Comparison of ENCODE assay signal across 8 cellular contexts in the genomic region with DNA sequence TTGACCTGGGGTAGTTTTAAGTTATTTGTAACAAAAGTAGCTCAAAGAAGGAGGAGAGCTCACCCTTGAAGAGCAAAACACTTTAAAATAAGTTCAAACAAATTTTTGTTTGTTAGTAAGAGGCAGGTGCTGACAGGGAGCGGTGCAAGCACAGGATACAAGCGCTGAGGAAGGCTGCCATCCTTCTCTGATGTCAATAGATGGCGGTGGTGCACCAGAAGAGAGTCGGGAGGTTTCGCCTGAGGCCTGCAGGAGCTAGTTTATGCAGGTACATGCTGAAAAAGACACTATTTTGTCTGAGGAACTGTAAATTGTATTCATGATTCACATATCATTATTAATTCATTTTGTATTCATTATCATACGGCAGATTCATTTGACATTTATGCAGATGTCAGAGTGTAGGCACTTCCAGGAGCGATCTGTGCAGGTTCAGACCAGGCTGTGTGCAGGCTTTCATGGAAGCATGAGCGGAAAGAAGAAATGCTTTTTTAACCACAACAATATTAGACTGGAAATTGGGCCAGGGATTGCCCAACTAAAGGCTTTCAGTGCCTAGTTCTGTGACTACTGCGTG.
DNase-seq lines count a peak whose midpoint lies in the region; ATAC-seq, FAIRE-seq and TF ChIP-seq lines count a peak whose summit lies in the region.

No MANE protein-coding gene starts in this region.

- SMC1A ChIA-PET in GM12878 (lab: Charles Lee; ENCODE audit: uncharacterized antibody, unreplicated experiment): interaction anchor here (0.6 to 2.6 kb wide), 20 partner anchors 10 to 798 kb away, joined by 3 to 14 read pairs (median 4); no protein-coding TSS in a partner anchor

- no peak overlapping the region for H2AFZ ChIP-seq in GM12878 (ENCODE audit: control insufficient read depth, low read depth, low read length)
- H2AFZ ChIP-seq in keratinocyte (ENCODE audit: control insufficient read depth, low read length): no peak overlapping the region

- in situ Hi-C loops in GM12878 (cut with MboI) (no loop called here), transverse colon (cut with MboI; ENCODE audit: low pct_ligation_motif_present in 1 of 4, low pct_unique_long_range_greater_than_20kb in 1 of 4, low sequenced_read_pairs in 3 of 4) (no loop called here)

- no peaks in the 10 kb centered on the region for H3K79me2 ChIP-seq in GM12878 (ENCODE audit: control insufficient read depth, insufficient read depth, low read length)
- no peaks in the 10 kb centered on the region for H3K79me2 ChIP-seq in keratinocyte (ENCODE audit: control insufficient read depth, insufficient read depth, low read length)

- TF ChIP-seq POLR2A in GM12878 (IDR thresholded peaks at IDR 0.05; ENCODE audit: low read depth, low read length) (no peak), transverse colon (IDR thresholded peaks at IDR 0.05) (no peak)

- TF ChIP-seq EP300 in GM12878 (IDR thresholded peaks at IDR 0.05; ENCODE audit: borderline replicate concordance in 1 of 2, control insufficient read depth in 1 of 2, low read depth in 2 of 2, low read length in 2 of 2): no peak
- TF ChIP-seq EP300 in transverse colon (IDR thresholded peaks at IDR 0.05; ENCODE audit: low read depth): no peak

- dilution Hi-C loops in keratinocyte (cut with MboI; ENCODE audit: extremely low pct_ligation_motif_present, low sequenced_read_pairs): no loop called here

- H3K4me3 ChIP-seq in GM12878 (no peak overlapping the region), keratinocyte (ENCODE audit: control insufficient read depth in 2 of 3, extremely low read depth in 1 of 3, insufficient read depth in 2 of 3, low read depth in 1 of 3, low read length in 3 of 3) (no peak overlapping the region), transverse colon (no peak overlapping the region)

- FAIRE-seq in GM12878 (lab: Jason Lieb, UNC) (no peak), keratinocyte (lab: Jason Lieb, UNC) (peak; percentile 48)

- H3K4me2 ChIP-seq in GM12878 (ENCODE audit: control insufficient read depth, insufficient read depth): no peak overlapping the region
- H3K4me2 ChIP-seq in keratinocyte (ENCODE audit: control insufficient read depth, extremely low read depth, insufficient read depth, low read depth, low read length): no peak overlapping the region

- no peaks in the 10 kb centered on the region for H3K4me1 ChIP-seq in GM12878 (ENCODE audit: control insufficient read depth, insufficient read depth, low read length)
- no peaks in the 10 kb centered on the region for H3K4me1 ChIP-seq in keratinocyte (ENCODE audit: control insufficient read depth, extremely low read depth, insufficient read depth, low read length)
- no peaks in the 10 kb centered on the region for H3K4me1 ChIP-seq in transverse colon

- no peaks in the 10 kb centered on the region for H3K9me1 ChIP-seq in keratinocyte (ENCODE audit: control insufficient read depth, extremely low read depth, insufficient read depth, low read length)

- TF ChIP-seq RAD21 in GM12878 (IDR thresholded peaks at IDR 0.05; ENCODE audit: insufficient read depth, low read depth, low read length): peak; percentile 75

- intact Hi-C loops in GM12878 (cut with micrococcal nuclease; ENCODE audit: unreplicated experiment) (loop anchor here (10.0 kb wide), 2 partner anchors 540 to 640 kb away; no protein-coding TSS in a partner anchor), transverse colon (cut with DNase I; ENCODE audit: low total_unique reads) (loop anchor here (10.0 kb wide), 1 partner anchor 1590 kb away; no protein-coding TSS in a partner anchor)

- no peaks in the 10 kb centered on the region for H3K36me3 ChIP-seq in GM12878 (ENCODE audit: control insufficient read depth in 2 of 2, insufficient read depth in 2 of 2, low read length in 1 of 2)
- H3K36me3 ChIP-seq in keratinocyte (ENCODE audit: control insufficient read depth in 2 of 2, extremely low read depth in 1 of 2, insufficient read depth in 2 of 2, low read length in 2 of 2): no peaks in the 10 kb centered on the region
- H3K36me3 ChIP-seq in transverse colon: no peaks in the 10 kb centered on the region

- H3K9me3 ChIP-seq in GM12878 (replicated peaks; ENCODE audit: control insufficient read depth, insufficient read depth, low read length) (no peaks in the 10 kb centered on the region), keratinocyte (ENCODE audit: control insufficient read depth, low read depth, low read length) (no peaks in the 10 kb centered on the region), transverse colon (no peaks in the 10 kb centered on the region)

- 28% methylated on average over 9 of the region's 9 CpGs for WGBS in GM12878 (ENCODE audit: insufficient coverage, insufficient replicate concordance, low lambda C conversion rate, missing lambda C conversion rate)
- WGBS in transverse colon (ENCODE audit: low coverage in 1 of 2), 2 donors: 47 to 67% methylated on average over 4 to 9 of the region's 9 CpGs

- DNase-seq in EL: peak; percentile 53
- DNase-seq in NCI-H526 treated with DMSO at 0.1 percent for 48 hours (lab: John Stamatoyannopoulos, UW): peak; percentile 27
- no peak for DNase-seq in GM12878 (ENCODE audit: low read depth, low spot score)
- peak; percentile 11 for DNase-seq in keratinocyte (ENCODE audit: low read depth, low spot score)
- DNase-seq in transverse colon: peak; percentile 13
- no peak for DNase-seq in cortex of kidney (lab: John Stamatoyannopoulos, UW)

- POLR2A ChIA-PET in GM12878 (lab: Charles Lee): no interaction called here

- H3K27me3 ChIP-seq in GM12878 (replicated peaks in 1 of 2; ENCODE audit: control insufficient read depth in 2 of 2, insufficient read depth in 2 of 2, low read length in 1 of 2) (no peaks in the 10 kb centered on the region), keratinocyte (ENCODE audit: control insufficient read depth, extremely low read depth, insufficient read depth, low read length) (no peaks in the 10 kb centered on the region), transverse colon (no peaks in the 10 kb centered on the region)

- H3K9ac ChIP-seq in GM12878 (ENCODE audit: control insufficient read depth, insufficient read depth, low read length): no peak overlapping the region
- H3K9ac ChIP-seq in keratinocyte (ENCODE audit: control insufficient read depth, extremely low read depth, insufficient read depth, low read length): no peak overlapping the region

- RAD21 ChIA-PET in GM12878 (lab: Charles Lee; ENCODE audit: unreplicated experiment): interaction anchor here (0.6 to 1.8 kb wide), 13 partner anchors 9 to 1320 kb away, joined by 3 to 16 read pairs (median 3); no protein-coding TSS in a partner anchor

- H4K20me1 ChIP-seq in GM12878 (ENCODE audit: control insufficient read depth, insufficient read depth) (no peaks in the 10 kb centered on the region), keratinocyte (ENCODE audit: control insufficient read depth, extremely low read depth, insufficient read depth, low read length) (no peaks in the 10 kb centered on the region)

- TF ChIP-seq CTCF in GM12878 (IDR thresholded peaks at IDR 0.05 in 2 of 3, conservative IDR thresholded peaks at IDR 0.05 in 1 of 3; ENCODE audit: control insufficient read depth in 2 of 3, extremely low read depth in 1 of 3, insufficient read depth in 1 of 3, low read depth in 3 of 3, low read length in 3 of 3) (peak; percentile 70 to 79 (median 70)), keratinocyte (optimal IDR thresholded peaks at IDR 0.05 in 1 of 3, IDR thresholded peaks at IDR 0.05 in 1 of 3, conservative IDR thresholded peaks at IDR 0.05 in 1 of 3; ENCODE audit: extremely low read depth in 1 of 3, insufficient read depth in 2 of 3, low read length in 3 of 3) (peak; percentile 83 to 89 (median 86)), transverse colon (IDR thresholded peaks at IDR 0.05) (peak; percentile 23 to 68 (median 52))

- H3K27ac ChIP-seq in GM12878 (ENCODE audit: control insufficient read depth, insufficient read depth) (no peak overlapping the region), keratinocyte (ENCODE audit: control insufficient read depth, insufficient read depth, low read length) (no peak overlapping the region), transverse colon (no peak overlapping the region)

- CTCF ChIA-PET in GM12878 (lab: Yijun Ruan, JAX): interaction anchor here (0.6 to 3.2 kb wide), 41 partner anchors 10 to 1629 kb away, joined by 3 to 30 read pairs (median 4); no protein-coding TSS in a partner anchor

- no TSS peak for BruUV-seq in GM12878 (replicated peaks; lab: Mats Ljungman, UMichigan)

- ATAC-seq in GM19467 (IDR thresholded peaks at IDR 0.05; ENCODE audit: unreplicated experiment): peak; percentile 94
- ATAC-seq in HG03442 (IDR thresholded peaks at IDR 0.05; ENCODE audit: unreplicated experiment): peak; percentile 97
- peak; percentile 98 for ATAC-seq in GM12878

TF ChIP-seq in GM12878, 131 proteins besides CTCF, POLR2A, EP300 and RAD21:
- TF ChIP-seq CHD2 (IDR thresholded peaks at IDR 0.05; ENCODE audit: borderline replicate concordance, low read depth, low read length): no peak
- TF ChIP-seq IRF3 (IDR thresholded peaks at IDR 0.05): no peak
- 0 out of 2 replicates have a peak, but pooled peaks have one; percentile 22 for TF ChIP-seq STAT1 (conservative IDR thresholded peaks at IDR 0.05)
- TF ChIP-seq FOXK2 (IDR thresholded peaks at IDR 0.05): no peak
- TF ChIP-seq SMC3 (IDR thresholded peaks at IDR 0.05; ENCODE audit: borderline replicate concordance, low read length): peak; percentile 60
- TF ChIP-seq, protein P1, sequence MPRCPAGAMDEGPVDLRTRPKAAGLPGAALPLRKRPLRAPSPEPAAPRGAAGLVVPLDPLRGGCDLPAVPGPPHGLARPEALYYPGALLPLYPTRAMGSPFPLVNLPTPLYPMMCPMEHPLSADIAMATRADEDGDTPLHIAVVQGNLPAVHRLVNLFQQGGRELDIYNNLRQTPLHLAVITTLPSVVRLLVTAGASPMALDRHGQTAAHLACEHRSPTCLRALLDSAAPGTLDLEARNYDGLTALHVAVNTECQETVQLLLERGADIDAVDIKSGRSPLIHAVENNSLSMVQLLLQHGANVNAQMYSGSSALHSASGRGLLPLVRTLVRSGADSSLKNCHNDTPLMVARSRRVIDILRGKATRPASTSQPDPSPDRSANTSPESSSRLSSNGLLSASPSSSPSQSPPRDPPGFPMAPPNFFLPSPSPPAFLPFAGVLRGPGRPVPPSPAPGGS (IDR thresholded peaks at IDR 0.05; ENCODE audit: borderline replicate concordance, insufficient read depth, low read depth, low read length, poor library complexity, severe bottlenecking): no peak
- no peak for TF ChIP-seq GATAD2B (conservative IDR thresholded peaks at IDR 0.05; ENCODE audit: low read depth)
- TF ChIP-seq NBN (IDR thresholded peaks at IDR 0.05): no peak
TF ChIP-seq in GM12878: peak in this region for 2.

Comparison
In these comparisons a context has a peak if more than half of its experiments do, and no peak if none do; other contexts are left out.
1. DNase-seq: peak in EL (single experiment), NCI-H526 treated with DMSO at 0.1 percent for 48 hours (single experiment), keratinocyte (single experiment) and transverse colon (single experiment); none in GM12878 (single experiment) and cortex of kidney (single experiment).
2. Peak in every context shown above with its lines, with median percentiles within 50 percentile points of each other: ATAC-seq and CTCF ChIP-seq.